Comparison of ENCODE assay signal across 10 cellular contexts in the genomic region with DNA sequence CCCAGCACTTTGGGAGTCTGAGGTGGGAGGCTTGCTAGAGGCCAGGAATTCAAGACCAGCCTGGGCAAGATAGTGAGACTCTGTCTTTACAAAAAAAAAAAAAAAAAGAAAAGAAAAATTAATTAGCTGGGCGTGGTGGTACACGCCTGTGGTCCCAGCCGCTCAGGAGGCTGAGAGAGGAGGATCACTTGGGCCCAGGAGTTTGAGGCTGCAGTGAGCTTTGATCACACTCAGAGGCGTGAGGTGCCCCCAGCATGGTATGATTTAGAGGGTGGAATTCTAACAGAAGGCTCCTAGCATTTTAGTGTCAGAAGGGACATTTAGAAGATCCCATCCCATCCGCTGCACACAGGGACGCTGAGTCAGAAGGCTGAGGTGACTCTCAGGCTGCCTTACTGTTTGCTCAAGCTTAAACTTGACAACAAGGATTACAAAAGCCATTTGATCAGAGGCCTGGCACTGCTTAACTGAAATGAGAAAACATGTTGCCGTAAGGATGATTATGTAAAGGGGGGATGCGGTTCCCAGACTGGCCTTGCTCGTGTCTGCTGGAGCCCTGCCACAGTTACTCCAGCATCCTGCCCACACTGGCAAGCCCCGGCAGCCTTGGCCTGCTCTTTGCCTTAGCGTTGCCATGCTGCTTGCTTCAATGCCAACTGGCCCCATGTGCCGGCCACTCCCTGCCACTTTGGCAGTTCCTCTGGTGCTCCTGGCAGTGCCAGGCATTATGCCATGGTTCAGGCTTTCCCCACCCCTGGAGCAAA. TPM values are rescaled to one million over a fixed set of nuclear protein-coding genes. Genes with fewer than 3 reads are reported as not detected.
DNase-seq lines count a peak whose midpoint lies in the region; ATAC-seq and TF ChIP-seq lines count a peak whose summit lies in the region.
"Had no signal": no experiment of that assay in that cellular context is flagged by ENCODE, and none has a peak within 500 bp of the region (broad histone marks: within the 10 kb centered on the region; RNA-seq: fewer than 3 reads in every experiment).

No MANE protein-coding gene starts in this region.

- H3K27ac ChIP-seq in lower lobe of right lung (no peak overlapping the region), esophagus muscularis mucosa (replicated peaks in 1 of 4) (no peak overlapping the region)
- H3K27ac ChIP-seq: C4-2B had no signal

- no peak overlapping the region for H3K4me3 Mint-ChIP-seq in activated naive CD8-positive, alpha-beta T cell treated with anti-CD3 and anti-CD28 coated beads, Interleukin-2, amount 10 ng/mL, durations not matched to agents 7 days and 5 days
- no peak overlapping the region for H3K4me3 Mint-ChIP-seq in activated naive CD8-positive, alpha-beta T cell treated with anti-CD3 and anti-CD28 coated beads for 36 hours
- H3K4me3 Mint-ChIP-seq in stimulated activated naive B cell treated with anti-CD40 and anti-IgM and Interleukin-4, amounts not matched to agents 10 μg/mL and 1 μg/mL and 100 μg/mL, for 72 hours: no peak overlapping the region

- H3K4me3 ChIP-seq in lower lobe of right lung (no peak overlapping the region), esophagus muscularis mucosa (no peak overlapping the region)

- H3K4me1 ChIP-seq in lower lobe of right lung: peaks cover 7% of the 10 kb centered on the region
- peaks cover 0 to 18% (median 2%) of the 10 kb centered on the region in 4 donors for H3K4me1 ChIP-seq in esophagus muscularis mucosa

- H3K9me3 Mint-ChIP-seq in activated naive CD8-positive, alpha-beta T cell treated with anti-CD3 and anti-CD28 coated beads, Interleukin-2, amount 10 ng/mL, durations not matched to agents 7 days and 5 days: no peaks in the 10 kb centered on the region
- no peaks in the 10 kb centered on the region for H3K9me3 Mint-ChIP-seq in activated naive CD8-positive, alpha-beta T cell treated with anti-CD3 and anti-CD28 coated beads for 36 hours
- no peaks in the 10 kb centered on the region for H3K9me3 Mint-ChIP-seq in stimulated activated naive B cell treated with anti-CD40 and anti-IgM and Interleukin-4, amounts not matched to agents 10 μg/mL and 1 μg/mL and 100 μg/mL, for 72 hours

- ATAC-seq in activated naive CD8-positive, alpha-beta T cell treated with anti-CD3 and anti-CD28 coated beads, Interleukin-2, amount 10 ng/mL, durations not matched to agents 7 days and 5 days (ENCODE audit: low read depth): no peak
- ATAC-seq in lower lobe of right lung: peak; percentile 17 to 42
- no peak for ATAC-seq in stimulated activated naive B cell treated with anti-CD40 and anti-IgM and Interleukin-4, amounts not matched to agents 10 μg/mL and 1 μg/mL and 100 μg/mL, for 72 hours (replicated peaks)
- no peak for ATAC-seq in GM18498 (IDR thresholded peaks at IDR 0.05; ENCODE audit: unreplicated experiment)

- no peak for TF ChIP-seq CTCF in lower lobe of right lung (IDR thresholded peaks at IDR 0.05)
- no peak for TF ChIP-seq CTCF in esophagus muscularis mucosa (IDR thresholded peaks at IDR 0.05)

- DNase-seq in activated naive CD8-positive, alpha-beta T cell treated with anti-CD3 and anti-CD28 coated beads, Interleukin-2, amount 10 ng/mL, durations not matched to agents 7 days and 5 days: no peak
- no peak for DNase-seq in activated naive CD8-positive, alpha-beta T cell treated with anti-CD3 and anti-CD28 coated beads for 36 hours
- DNase-seq in cerebellar cortex (ENCODE audit: low spot score) (peak; percentile 97), lower lobe of right lung (no peak), esophagus muscularis mucosa (ENCODE audit: extremely low spot score) (no peak), NCI-H1436 treated with DMSO at 0.1 percent for 48 hours (lab: John Stamatoyannopoulos, UW) (no peak)
- no peak for DNase-seq in stimulated activated naive B cell treated with anti-CD40 and anti-IgM and Interleukin-4, amounts not matched to agents 10 μg/mL and 1 μg/mL and 100 μg/mL, for 72 hours
- DNase-seq: stimulated activated CD4-positive, alpha-beta T cell treated with anti-CD3 and anti-CD28 coated beads, Interleukin-2, amount 100 ng/mL, for 48 hours had no signal

- 78% methylated on average over 12 of the region's 12 CpGs for WGBS in esophagus muscularis mucosa

- H3K27ac Mint-ChIP-seq in activated naive CD8-positive, alpha-beta T cell treated with anti-CD3 and anti-CD28 coated beads, Interleukin-2, amount 10 ng/mL, durations not matched to agents 7 days and 5 days: peak overlapping the region; percentile 25
- H3K27ac Mint-ChIP-seq in activated naive CD8-positive, alpha-beta T cell treated with anti-CD3 and anti-CD28 coated beads for 36 hours: no peak overlapping the region
- no peak overlapping the region for H3K27ac Mint-ChIP-seq in stimulated activated naive B cell treated with anti-CD40 and anti-IgM and Interleukin-4, amounts not matched to agents 10 μg/mL and 1 μg/mL and 100 μg/mL, for 72 hours

- intact Hi-C loops in lower lobe of right lung (cut with DNase I) (no loop called here), esophagus muscularis mucosa (cut with DNase I) (no loop called here)

- peaks cover 11% of the 10 kb centered on the region for H3K36me3 Mint-ChIP-seq in activated naive CD8-positive, alpha-beta T cell treated with anti-CD3 and anti-CD28 coated beads, Interleukin-2, amount 10 ng/mL, durations not matched to agents 7 days and 5 days
- H3K36me3 Mint-ChIP-seq in activated naive CD8-positive, alpha-beta T cell treated with anti-CD3 and anti-CD28 coated beads for 36 hours: no peaks in the 10 kb centered on the region
- peaks cover 2 to 5% of the 10 kb centered on the region in 2 donors for H3K36me3 Mint-ChIP-seq in stimulated activated naive B cell treated with anti-CD40 and anti-IgM and Interleukin-4, amounts not matched to agents 10 μg/mL and 1 μg/mL and 100 μg/mL, for 72 hours

- no peaks in the 10 kb centered on the region for H3K27me3 Mint-ChIP-seq in activated naive CD8-positive, alpha-beta T cell treated with anti-CD3 and anti-CD28 coated beads, Interleukin-2, amount 10 ng/mL, durations not matched to agents 7 days and 5 days
- no peaks in the 10 kb centered on the region for H3K27me3 Mint-ChIP-seq in activated naive CD8-positive, alpha-beta T cell treated with anti-CD3 and anti-CD28 coated beads for 36 hours
- no peaks in the 10 kb centered on the region for H3K27me3 Mint-ChIP-seq in stimulated activated naive B cell treated with anti-CD40 and anti-IgM and Interleukin-4, amounts not matched to agents 10 μg/mL and 1 μg/mL and 100 μg/mL, for 72 hours

- TF ChIP-seq EP300 in esophagus muscularis mucosa (IDR thresholded peaks at IDR 0.05): no peak

- POLR2A ChIA-PET in activated naive CD8-positive, alpha-beta T cell treated with anti-CD3 and anti-CD28 coated beads, Interleukin-2, amount 10 ng/mL, durations not matched to agents 7 days and 5 days (lab: Charles Lee): interaction anchor here (0.7 to 1.2 kb wide), 2 partner anchors 19 to 45 kb away, joined by 3 to 4 read pairs; no protein-coding TSS in a partner anchor

- H3K9me3 ChIP-seq in lower lobe of right lung (no peaks in the 10 kb centered on the region), esophagus muscularis mucosa (no peaks in the 10 kb centered on the region)

- no peaks in the 10 kb centered on the region for H3K36me3 ChIP-seq in lower lobe of right lung
- no peaks in the 10 kb centered on the region for H3K36me3 ChIP-seq in esophagus muscularis mucosa

- H3K4me1 Mint-ChIP-seq in activated naive CD8-positive, alpha-beta T cell treated with anti-CD3 and anti-CD28 coated beads, Interleukin-2, amount 10 ng/mL, durations not matched to agents 7 days and 5 days: peaks cover 45% of the 10 kb centered on the region
- peaks cover 26% of the 10 kb centered on the region for H3K4me1 Mint-ChIP-seq in activated naive CD8-positive, alpha-beta T cell treated with anti-CD3 and anti-CD28 coated beads for 36 hours
- peaks cover 66 to 81% of the 10 kb centered on the region in 2 donors for H3K4me1 Mint-ChIP-seq in stimulated activated naive B cell treated with anti-CD40 and anti-IgM and Interleukin-4, amounts not matched to agents 10 μg/mL and 1 μg/mL and 100 μg/mL, for 72 hours

- H3K27me3 ChIP-seq in lower lobe of right lung (ENCODE audit: low read depth): no peaks in the 10 kb centered on the region
- H3K27me3 ChIP-seq in esophagus muscularis mucosa: no peaks in the 10 kb centered on the region

- no peak for TF ChIP-seq POLR2A in esophagus muscularis mucosa (IDR thresholded peaks at IDR 0.05; ENCODE audit: low read depth)

RNA-seq across cellular contexts. Expression of gene SLC1A4, which starts 45.6 kb away (rescaled TPM):
- 10 to 100 TPM; 26.8 to 27.0 TPM for total RNA-seq in activated naive CD8-positive, alpha-beta T cell treated with anti-CD3 and anti-CD28 coated beads, Interleukin-2, amount 10 ng/mL, durations not matched to agents 7 days and 5 days
- 10 to 100 TPM; 17.6 to 18.9 TPM for total RNA-seq in activated naive CD8-positive, alpha-beta T cell treated with anti-CD3 and anti-CD28 coated beads for 36 hours
- total RNA-seq in lower lobe of right lung: 9.7 TPM
- 10 to 100 TPM; 10.4 to 15.1 (median 10.8) TPM for total RNA-seq in esophagus muscularis mucosa

Comparison
In these comparisons a context has a peak if more than half of its experiments do, and no peak if none do; other contexts are left out.
1. ATAC-seq: peak in lower lobe of right lung (2 of 2); none in activated naive CD8-positive, alpha-beta T cell treated with anti-CD3 and anti-CD28 coated beads, Interleukin-2, amount 10 ng/mL, durations not matched to agents 7 days and 5 days (single experiment), stimulated activated naive B cell treated with anti-CD40 and anti-IgM and Interleukin-4, amounts not matched to agents 10 μg/mL and 1 μg/mL and 100 μg/mL, for 72 hours (0 of 2) and GM18498 (single experiment).